ENCODE assay signal across 2 cellular contexts in the genomic region with DNA sequence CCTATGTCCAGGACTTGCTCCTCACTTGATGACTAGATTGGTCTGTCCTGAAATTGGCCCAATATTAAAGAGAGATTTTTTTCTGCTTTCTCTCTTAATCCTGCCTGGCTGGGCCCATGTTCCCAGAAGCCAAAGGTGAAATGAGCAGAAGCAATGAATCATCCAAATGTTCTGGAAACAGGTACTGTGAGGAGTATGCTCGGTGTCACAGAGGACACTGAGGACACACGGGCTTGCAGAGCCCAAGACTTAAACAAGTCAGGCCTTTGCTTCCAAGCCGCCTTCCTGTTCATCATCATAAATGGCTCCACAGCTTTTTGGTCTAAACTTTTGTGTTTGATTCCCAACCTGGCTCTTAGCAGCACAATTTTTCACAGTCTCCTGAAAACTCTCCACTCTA.
TF ChIP-seq lines count a peak whose summit lies in the region.

No MANE protein-coding gene starts in this region.

TF ChIP-seq in PFSK-1, 5 proteins besides CTCF, POLR2A, EP300 and RAD21:
- no peak for TF ChIP-seq FOXP2 (optimal IDR thresholded peaks at IDR 0.05; ENCODE audit: borderline replicate concordance, extremely low read depth, extremely low read length, insufficient read depth)
- peak; percentile 19; the same call in 1 of the 2 replicates for TF ChIP-seq POLR2AphosphoS5 (IDR thresholded peaks at IDR 0.05; ENCODE audit: low read depth, low read length)

TF ChIP-seq in GM12878, 131 proteins besides CTCF, POLR2A, EP300 and RAD21:
- TF ChIP-seq SUZ12 (IDR thresholded peaks at IDR 0.05; ENCODE audit: unreplicated experiment), result no peak
- no peak for TF ChIP-seq ZNF24 (IDR thresholded peaks at IDR 0.05)
- no peak for TF ChIP-seq BHLHE40 (IDR thresholded peaks at IDR 0.05; ENCODE audit: borderline replicate concordance in 1 of 2, low read depth in 2 of 2, low read length in 1 of 2)
- TF ChIP-seq, protein P1, sequence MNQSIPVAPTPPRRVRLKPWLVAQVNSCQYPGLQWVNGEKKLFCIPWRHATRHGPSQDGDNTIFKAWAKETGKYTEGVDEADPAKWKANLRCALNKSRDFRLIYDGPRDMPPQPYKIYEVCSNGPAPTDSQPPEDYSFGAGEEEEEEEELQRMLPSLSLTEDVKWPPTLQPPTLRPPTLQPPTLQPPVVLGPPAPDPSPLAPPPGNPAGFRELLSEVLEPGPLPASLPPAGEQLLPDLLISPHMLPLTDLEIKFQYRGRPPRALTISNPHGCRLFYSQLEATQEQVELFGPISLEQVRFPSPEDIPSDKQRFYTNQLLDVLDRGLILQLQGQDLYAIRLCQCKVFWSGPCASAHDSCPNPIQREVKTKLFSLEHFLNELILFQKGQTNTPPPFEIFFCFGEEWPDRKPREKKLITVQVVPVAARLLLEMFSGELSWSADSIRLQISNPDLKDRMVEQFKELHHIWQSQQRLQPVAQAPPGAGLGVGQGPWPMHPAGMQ (IDR thresholded peaks at IDR 0.05; ENCODE audit: borderline replicate concordance), result no peak
- TF ChIP-seq DPF2 (IDR thresholded peaks at IDR 0.05), result no peak
- TF ChIP-seq CREM (IDR thresholded peaks at IDR 0.05; ENCODE audit: low read depth), result no peak
- TF ChIP-seq NFYA (IDR thresholded peaks at IDR 0.05; ENCODE audit: borderline replicate concordance, low read depth, low read length), result no peak
- TF ChIP-seq ZBTB11 (CRISPR knock-in tag; IDR thresholded peaks at IDR 0.05), result no peak
- TF ChIP-seq, protein P2, sequence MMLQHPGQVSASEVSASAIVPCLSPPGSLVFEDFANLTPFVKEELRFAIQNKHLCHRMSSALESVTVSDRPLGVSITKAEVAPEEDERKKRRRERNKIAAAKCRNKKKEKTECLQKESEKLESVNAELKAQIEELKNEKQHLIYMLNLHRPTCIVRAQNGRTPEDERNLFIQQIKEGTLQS (IDR thresholded peaks at IDR 0.05; ENCODE audit: borderline replicate concordance, extremely low read depth, low read depth, low read length), result no peak
- no peak for TF ChIP-seq YY1 (IDR thresholded peaks at IDR 0.05; ENCODE audit: low read depth, low read length)
- no peak for TF ChIP-seq GATAD2B (conservative IDR thresholded peaks at IDR 0.05; ENCODE audit: low read depth)
- no peak for TF ChIP-seq SP1 (IDR thresholded peaks at IDR 0.05; ENCODE audit: low read depth, low read length)
- TF ChIP-seq TCF12 (IDR thresholded peaks at IDR 0.05; ENCODE audit: low read depth, low read length), result no peak
- no peak for TF ChIP-seq NBN (IDR thresholded peaks at IDR 0.05)
- no peak for TF ChIP-seq ZNF687 (IDR thresholded peaks at IDR 0.05)
- TF ChIP-seq ZZZ3 (IDR thresholded peaks at IDR 0.05; ENCODE audit: control insufficient read depth, insufficient read length, low read depth), result no peak
